Comparison of ENCODE assay signal across 2 cellular contexts in genomic region chr2:183209395-183210028, GRCh38.
TF ChIP-seq lines count a peak whose summit lies in the region.

No MANE protein-coding gene starts in this region.

TF ChIP-seq in HepG2, 621 proteins besides CTCF, POLR2A, EP300 and RAD21:
- TF ChIP-seq ZFP1 (CRISPR knock-in tag; IDR thresholded peaks at IDR 0.05) (peak; percentile 94; the same call in 1 of the 2 replicates), ZNF263 (CRISPR knock-in tag; IDR thresholded peaks at IDR 0.05) (no peak)

TF ChIP-seq in K562, 482 proteins besides CTCF, POLR2A, EP300 and RAD21:
- no peak for TF ChIP-seq ZNF79 (CRISPR knock-in tag; IDR thresholded peaks at IDR 0.05; ENCODE audit: low read depth)
- no peak for TF ChIP-seq SMARCB1 (IDR thresholded peaks at IDR 0.05; ENCODE audit: insufficient read length, low read depth)
- TF ChIP-seq NELFE (IDR thresholded peaks at IDR 0.05; ENCODE audit: insufficient read depth, insufficient read length), result no peak
- TF ChIP-seq ZFP1 (CRISPR knock-in tag; IDR thresholded peaks at IDR 0.05), result peak; percentile 75; the same call in 1 of the 2 replicates
